In the genomic region with DNA sequence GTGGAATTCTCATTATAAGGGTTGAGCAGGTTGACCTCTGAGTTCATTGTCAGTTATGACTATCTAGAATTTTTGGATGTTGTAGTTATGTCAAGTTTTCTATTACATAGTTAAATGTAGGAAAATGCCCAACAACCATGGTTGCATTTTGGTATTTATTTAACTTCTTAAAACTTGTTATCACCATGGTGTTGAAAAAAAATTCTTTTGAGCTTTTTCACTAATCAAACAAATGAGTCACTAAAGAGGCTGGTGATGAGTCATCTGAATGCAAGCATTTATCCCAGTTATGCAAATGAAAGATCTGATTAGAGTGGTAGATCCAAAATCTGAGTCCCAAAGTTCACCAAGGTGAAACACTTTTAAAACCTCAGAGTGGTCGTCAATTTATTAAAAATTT, we compare ENCODE assay signal across 1 cellular context.
TF ChIP-seq lines count a peak whose summit lies in the region.

No MANE protein-coding gene starts in this region.

TF ChIP-seq in HepG2, 621 proteins besides CTCF, POLR2A, EP300 and RAD21 (continued from another document):
- TF ChIP-seq, protein P1, sequence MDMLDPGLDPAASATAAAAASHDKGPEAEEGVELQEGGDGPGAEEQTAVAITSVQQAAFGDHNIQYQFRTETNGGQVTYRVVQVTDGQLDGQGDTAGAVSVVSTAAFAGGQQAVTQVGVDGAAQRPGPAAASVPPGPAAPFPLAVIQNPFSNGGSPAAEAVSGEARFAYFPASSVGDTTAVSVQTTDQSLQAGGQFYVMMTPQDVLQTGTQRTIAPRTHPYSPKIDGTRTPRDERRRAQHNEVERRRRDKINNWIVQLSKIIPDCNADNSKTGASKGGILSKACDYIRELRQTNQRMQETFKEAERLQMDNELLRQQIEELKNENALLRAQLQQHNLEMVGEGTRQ (IDR thresholded peaks at IDR 0.05; ENCODE audit: low read depth, low read length) = no peak
- TF ChIP-seq, protein P1 (CRISPR knock-in tag; IDR thresholded peaks at IDR 0.05; ENCODE audit: borderline replicate concordance) = no peak
- TF ChIP-seq KAT7 (CRISPR knock-in tag; IDR thresholded peaks at IDR 0.05; ENCODE audit: borderline replicate concordance) = no peak
- TF ChIP-seq ZNF556 (CRISPR knock-in tag; IDR thresholded peaks at IDR 0.05; ENCODE audit: borderline replicate concordance) = no peak
